10 cellular contexts compared by ENCODE assay signal in genomic region chr11:59429924-59430516, GRCh38. TPM values are rescaled to one million over a fixed set of nuclear protein-coding genes. Genes with fewer than 3 reads are reported as not detected.
DNase-seq lines count a peak whose midpoint lies in the region; ATAC-seq and TF ChIP-seq lines count a peak whose summit lies in the region.
"Had no signal": no experiment of that assay in that cellular context is flagged by ENCODE, and none has a peak within 500 bp of the region (broad histone marks: within the 10 kb centered on the region; RNA-seq: fewer than 3 reads in every experiment).

No MANE protein-coding gene starts in this region.

- H3K36me3 Mint-ChIP-seq in CD8-positive, alpha-beta T cell = no peaks in the 10 kb centered on the region
- no peaks in the 10 kb centered on the region for H3K36me3 Mint-ChIP-seq in stimulated activated memory B cell treated with anti-CD40 and anti-IgM and Interleukin-4, amounts not matched to agents 10 μg/mL and 1 μg/mL and 100 μg/mL, for 72 hours
- H3K36me3 Mint-ChIP-seq: activated naive CD8-positive, alpha-beta T cell had no signal

- no peaks in the 10 kb centered on the region for H4K20me1 ChIP-seq in hepatocyte (ENCODE audit: insufficient read depth, poor library complexity, severe bottlenecking)

- ATAC-seq in CD8-positive, alpha-beta T cell = peak; percentile 52
- ATAC-seq in GM18502 (IDR thresholded peaks at IDR 0.05; ENCODE audit: poor library complexity, unreplicated experiment) (peak; percentile 85), HG03045 (IDR thresholded peaks at IDR 0.05; ENCODE audit: unreplicated experiment) (peak; percentile 61)
- peak; percentile 79 for ATAC-seq in stimulated activated memory B cell treated with anti-CD40 and anti-IgM and Interleukin-4, amounts not matched to agents 10 μg/mL and 1 μg/mL and 100 μg/mL, for 72 hours

- no peak overlapping the region for H2AFZ ChIP-seq in hepatocyte

- H3K27me3 Mint-ChIP-seq in CD8-positive, alpha-beta T cell (ENCODE audit: low read depth) = peaks cover 10% of the 10 kb centered on the region
- H3K27me3 Mint-ChIP-seq in stimulated activated memory B cell treated with anti-CD40 and anti-IgM and Interleukin-4, amounts not matched to agents 10 μg/mL and 1 μg/mL and 100 μg/mL, for 72 hours = no peaks in the 10 kb centered on the region

- peak; percentile 86 for TF ChIP-seq CTCF in CD8-positive, alpha-beta T cell (IDR thresholded peaks at IDR 0.05)
- peak; percentile 63 for TF ChIP-seq CTCF in hepatocyte (IDR thresholded peaks at IDR 0.05; ENCODE audit: poor library complexity)

- H3K27ac ChIP-seq in CD8-positive, alpha-beta T cell (ENCODE audit: low read depth, low read length) = no peak overlapping the region
- H3K27ac ChIP-seq in hepatocyte = no peak overlapping the region

- no peaks in the 10 kb centered on the region for H3K27me3 ChIP-seq in CD8-positive, alpha-beta T cell (ENCODE audit: insufficient read depth, low read length)
- H3K27me3 ChIP-seq in hepatocyte = no peaks in the 10 kb centered on the region

- no peak overlapping the region for H3K4me3 Mint-ChIP-seq in CD8-positive, alpha-beta T cell
- no peak overlapping the region for H3K4me3 Mint-ChIP-seq in stimulated activated memory B cell treated with anti-CD40 and anti-IgM and Interleukin-4, amounts not matched to agents 10 μg/mL and 1 μg/mL and 100 μg/mL, for 72 hours
- H3K4me3 Mint-ChIP-seq: activated naive CD8-positive, alpha-beta T cell had no signal

- no peaks in the 10 kb centered on the region for H3K9me3 Mint-ChIP-seq in CD8-positive, alpha-beta T cell
- no peaks in the 10 kb centered on the region for H3K9me3 Mint-ChIP-seq in stimulated activated memory B cell treated with anti-CD40 and anti-IgM and Interleukin-4, amounts not matched to agents 10 μg/mL and 1 μg/mL and 100 μg/mL, for 72 hours

- intact Hi-C loops in CD8-positive, alpha-beta T cell (cut with DNase I, micrococcal nuclease) = loop anchor here (1.0 to 2.0 kb wide), 3 partner anchors 145 to 259 kb away; partner anchors contain the start of gene DTX4 (in 1 of the 2)

- POLR2A ChIA-PET in CD8-positive, alpha-beta T cell (lab: Charles Lee) = no interaction called here

- no peaks in the 10 kb centered on the region for H3K4me1 Mint-ChIP-seq in CD8-positive, alpha-beta T cell (ENCODE audit: low read depth)
- H3K4me1 Mint-ChIP-seq in stimulated activated memory B cell treated with anti-CD40 and anti-IgM and Interleukin-4, amounts not matched to agents 10 μg/mL and 1 μg/mL and 100 μg/mL, for 72 hours = no peaks in the 10 kb centered on the region

- 65% methylated on average over 4 of the region's 4 CpGs for WGBS in hepatocyte (ENCODE audit: low lambda C conversion rate, missing lambda C conversion rate)

- H3K4me3 ChIP-seq in CD8-positive, alpha-beta T cell (ENCODE audit: low read depth, low read length) = no peak overlapping the region
- H3K4me3 ChIP-seq in hepatocyte = no peak overlapping the region

- H3K4me2 ChIP-seq in hepatocyte = no peak overlapping the region

- DNase-seq in CD8-positive, alpha-beta T cell = peak in 3 of 7 experiments; percentile 2 to 31 (median 19)
- DNase-seq in NCI-H446 (lab: John Stamatoyannopoulos, UW) = peak; percentile 78 to 83
- DNase-seq in activated CD8-positive, alpha-beta memory T cell treated with anti-CD3 and anti-CD28 coated beads, Interleukin-2, amount 50 U/mL, for 4 hours = peak; percentile 15
- DNase-seq in hepatocyte (ENCODE audit: low spot score) = peak; percentile 72
- no peak for DNase-seq in islet precursor cell

- H3K4me1 ChIP-seq in CD8-positive, alpha-beta T cell (ENCODE audit: insufficient read depth, low read length) = no peaks in the 10 kb centered on the region
- H3K4me1 ChIP-seq in hepatocyte (ENCODE audit: insufficient read depth) = no peaks in the 10 kb centered on the region

- H3K36me3 ChIP-seq in CD8-positive, alpha-beta T cell (ENCODE audit: insufficient read depth, low read length) = no peaks in the 10 kb centered on the region
- no peaks in the 10 kb centered on the region for H3K36me3 ChIP-seq in hepatocyte (replicated peaks; ENCODE audit: insufficient read depth, low read depth)

- CTCF ChIA-PET in CD8-positive, alpha-beta T cell (lab: Charles Lee) = interaction anchor here (0.9 to 3.5 kb wide), 12 partner anchors 9 to 272 kb away, joined by 3 to 18 read pairs (median 4); partner anchors contain the start of gene DTX4

- no peaks in the 10 kb centered on the region for H3K9me3 ChIP-seq in CD8-positive, alpha-beta T cell (ENCODE audit: low read length)
- H3K9me3 ChIP-seq in hepatocyte (ENCODE audit: low read depth) = no peaks in the 10 kb centered on the region

- H3K79me2 ChIP-seq in hepatocyte = no peaks in the 10 kb centered on the region

- no peaks in the 10 kb centered on the region for H3K9me2 ChIP-seq in hepatocyte (replicated peaks; ENCODE audit: insufficient read depth)

- H3K27ac Mint-ChIP-seq in CD8-positive, alpha-beta T cell = no peak overlapping the region
- H3K27ac Mint-ChIP-seq in stimulated activated memory B cell treated with anti-CD40 and anti-IgM and Interleukin-4, amounts not matched to agents 10 μg/mL and 1 μg/mL and 100 μg/mL, for 72 hours = no peak overlapping the region
- H3K27ac Mint-ChIP-seq: activated naive CD8-positive, alpha-beta T cell had no signal

RNA-seq across cellular contexts. Expression of gene OR5A2, which starts 3.8 kb away (rescaled TPM):
- total RNA-seq in CD8-positive, alpha-beta T cell = not detected
- total RNA-seq in hepatocyte = not detected in 2 replicates
- polyA plus RNA-seq in hepatocyte = not detected in 2 replicates
- total RNA-seq: subcutaneous adipose tissue had no signal

RNA-seq across cellular contexts. Expression of gene OR5A1, which starts 6.2 kb away (rescaled TPM):
- not detected for total RNA-seq in CD8-positive, alpha-beta T cell
- not detected in 2 replicates for total RNA-seq in hepatocyte
- not detected in 2 replicates for polyA plus RNA-seq in hepatocyte
- total RNA-seq: subcutaneous adipose tissue had no signal

RNA-seq across cellular contexts. Expression of gene OR4D6, which starts 26.7 kb away (rescaled TPM):
- not detected for total RNA-seq in CD8-positive, alpha-beta T cell
- total RNA-seq in hepatocyte = not detected in 2 replicates
- polyA plus RNA-seq in hepatocyte = not detected in 2 replicates
- total RNA-seq: subcutaneous adipose tissue had no signal

RNA-seq across cellular contexts. Expression of gene OR4D10, which starts 43.1 kb away (rescaled TPM):
- not detected for total RNA-seq in CD8-positive, alpha-beta T cell
- total RNA-seq in hepatocyte = not detected in 2 replicates
- polyA plus RNA-seq in hepatocyte = not detected in 2 replicates
- total RNA-seq: subcutaneous adipose tissue had no signal
